Comparison of ENCODE assay signal across 8 cellular contexts in the genomic region with DNA sequence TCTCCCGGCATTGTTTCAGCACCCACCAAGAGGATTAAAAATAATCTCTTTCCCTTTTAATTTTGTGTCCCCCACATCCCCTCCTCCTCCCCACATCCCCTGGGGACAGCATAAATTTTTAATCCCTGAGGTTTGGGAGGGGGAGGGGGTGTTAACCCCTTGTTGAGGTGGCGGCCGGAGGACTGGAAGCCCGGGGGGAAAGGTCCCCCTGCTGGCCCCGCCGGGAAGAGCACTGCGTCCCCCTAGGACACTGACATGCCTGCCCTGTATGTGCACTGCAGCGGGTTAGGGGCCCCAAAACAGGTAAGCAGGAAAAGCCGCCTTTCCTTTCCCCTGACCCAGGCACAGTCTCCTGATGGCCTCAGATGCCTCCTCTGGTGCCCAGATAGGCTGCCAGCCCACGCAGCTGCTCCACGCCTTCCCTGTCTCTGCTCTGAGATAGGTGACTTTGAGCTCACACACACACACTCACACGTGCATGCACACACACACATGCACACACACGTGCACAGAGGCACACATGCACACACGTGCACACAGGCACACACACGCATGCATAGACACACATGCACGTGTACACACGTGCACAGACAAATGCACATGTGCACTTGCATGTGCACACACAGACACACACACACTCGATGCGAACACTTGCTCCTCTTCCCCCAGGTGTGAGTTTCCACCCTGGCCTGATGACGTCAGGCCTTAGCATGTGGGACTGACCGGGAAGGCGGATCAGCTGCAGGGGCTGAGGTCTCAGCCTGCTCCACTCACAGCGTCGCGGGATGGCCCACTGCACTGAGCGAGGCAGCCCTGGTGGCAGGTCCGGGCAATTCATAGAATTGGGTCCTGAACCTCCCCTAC. TPM values are rescaled to one million over a fixed set of nuclear protein-coding genes. Genes with fewer than 3 reads are reported as not detected.
DNase-seq lines count a peak whose midpoint lies in the region; ATAC-seq and TF ChIP-seq lines count a peak whose summit lies in the region.

No MANE protein-coding gene starts in this region.

- peak overlapping the region; percentile 70 to 74 for H3K4me3 Mint-ChIP-seq in effector memory CD8-positive, alpha-beta T cell
- peak overlapping the region; percentile 90 for H3K4me3 Mint-ChIP-seq in neural crest cell

- H3K27ac Mint-ChIP-seq in effector memory CD8-positive, alpha-beta T cell, result no peak overlapping the region
- H3K27ac Mint-ChIP-seq in neural crest cell (ENCODE audit: unreplicated experiment), result no peak overlapping the region

- peaks cover 10 to 16% of the 10 kb centered on the region in 2 donors for H3K4me1 Mint-ChIP-seq in effector memory CD8-positive, alpha-beta T cell (ENCODE audit: low read depth in 2 of 2)
- peaks cover 40% of the 10 kb centered on the region for H3K4me1 Mint-ChIP-seq in neural crest cell

- H3K27me3 Mint-ChIP-seq in effector memory CD8-positive, alpha-beta T cell, result peaks cover 77 to 95% of the 10 kb centered on the region in 2 donors
- H3K27me3 Mint-ChIP-seq in neural crest cell (ENCODE audit: low read depth), result peaks cover 80% of the 10 kb centered on the region

- no peaks in the 10 kb centered on the region for H3K9me3 Mint-ChIP-seq in effector memory CD8-positive, alpha-beta T cell
- H3K9me3 Mint-ChIP-seq in neural crest cell, result no peaks in the 10 kb centered on the region

- DNase-seq in ELF-1 (ENCODE audit: low read depth, low spot score) (peak; percentile 79), SK-N-DZ (ENCODE audit: low spot score) (peak; percentile 40), neural crest cell (ENCODE audit: low read depth, low spot score) (peak; percentile 69), NCI-H146 (lab: John Stamatoyannopoulos, UW) (no peak), KG1 (lab: John Stamatoyannopoulos, UW) (no peak), omental fat pad (ENCODE audit: low spot score) (no peak)
- DNase-seq in effector memory CD8-positive, alpha-beta T cell, result no peak

- peaks cover 6% of the 10 kb centered on the region for H3K36me3 Mint-ChIP-seq in effector memory CD8-positive, alpha-beta T cell (ENCODE audit: insufficient read depth)
- no peaks in the 10 kb centered on the region for H3K36me3 Mint-ChIP-seq in neural crest cell (ENCODE audit: low read depth)

- peak; percentile 70 for TF ChIP-seq CTCF in neural crest cell (conservative IDR thresholded peaks at IDR 0.05)
- TF ChIP-seq CTCF in omental fat pad (IDR thresholded peaks at IDR 0.05), result no peak

- peak; percentile 70 for ATAC-seq in HG03103 (IDR thresholded peaks at IDR 0.05; ENCODE audit: low read depth, unreplicated experiment)
- no peak for ATAC-seq in effector memory CD8-positive, alpha-beta T cell (replicated peaks)
- ATAC-seq in omental fat pad (ENCODE audit: low FRiP score), result no peak

RNA-seq across cellular contexts. Expression of a gene that starts 12.3 kb away (rescaled TPM):
- not detected in 2 replicates for polyA plus RNA-seq in SK-N-DZ (2014; cell fraction: cytosol; rRNA removed)
- polyA plus RNA-seq in SK-N-DZ (2014; cell fraction: nucleus; rRNA removed), result not detected in 2 replicates
- total RNA-seq in neural crest cell, result 1.5 and 2.4 TPM in 2 replicates
- not detected for total RNA-seq in omental fat pad

Comparison
In these comparisons a context has a peak if more than half of its experiments do, and no peak if none do; other contexts are left out.
1. DNase-seq: peak in ELF-1 (single experiment), SK-N-DZ (single experiment) and neural crest cell (single experiment); none in effector memory CD8-positive, alpha-beta T cell (0 of 3), NCI-H146 (single experiment), KG1 (single experiment) and omental fat pad (single experiment).